ENCODE assay signal across 17 cellular contexts in genomic region chr5:153900703-153901395, GRCh38.
DNase-seq lines count a peak whose midpoint lies in the region; ATAC-seq and TF ChIP-seq lines count a peak whose summit lies in the region.
"Had no signal": no experiment of that assay in that cellular context is flagged by ENCODE, and none has a peak within 500 bp of the region (broad histone marks: within the 10 kb centered on the region; RNA-seq: fewer than 3 reads in every experiment).

No MANE protein-coding gene starts in this region.

- H3K9me3 Mint-ChIP-seq in activated T-cell treated with anti-CD3 and anti-CD28 coated beads, Interleukin-2, amount 50 U/mL, for 72 hours: no peaks in the 10 kb centered on the region

- H3K14ac ChIP-seq in IMR-90 (replicated peaks; ENCODE audit: low read depth, low read length): no peak overlapping the region; the same call in 1 of the 2 replicates

- peak overlapping the region; percentile 92 for H2BK120ac ChIP-seq in IMR-90 (ENCODE audit: low read depth, low read length)

- no peaks in the 10 kb centered on the region for H3K79me1 ChIP-seq in IMR-90 (ENCODE audit: low read depth in 1 of 2, low read length in 2 of 2)

- H3K9me3 ChIP-seq in IMR-90 (ENCODE audit: control insufficient read depth, insufficient read depth, low read length) (no peaks in the 10 kb centered on the region), left lung (no peaks in the 10 kb centered on the region)
- H3K9me3 ChIP-seq: testis had no signal

- no peak overlapping the region; the same call in 1 of the 2 replicates for H2BK20ac ChIP-seq in IMR-90 (ENCODE audit: low read depth, low read length)

- CTCF ChIA-PET in IMR-90 (lab: Yijun Ruan, JAX): no interaction called here

- H3K18ac ChIP-seq in IMR-90 (ENCODE audit: low read depth, low read length): peak overlapping the region; percentile 100; the same call in 1 of the 2 replicates

- peak overlapping the region; percentile 79 for H3K4ac ChIP-seq in IMR-90 (ENCODE audit: low read depth, low read length)

- no peaks in the 10 kb centered on the region for H3K36me3 ChIP-seq in IMR-90 (ENCODE audit: control insufficient read depth, insufficient read depth, low read length)
- H3K36me3 ChIP-seq in left lung: no peaks in the 10 kb centered on the region

- peaks cover 6% of the 10 kb centered on the region for H3K9me1 ChIP-seq in IMR-90 (ENCODE audit: insufficient read depth, low read length)

- H3K36me3 Mint-ChIP-seq in activated T-cell treated with anti-CD3 and anti-CD28 coated beads, Interleukin-2, amount 50 U/mL, for 72 hours (ENCODE audit: insufficient read depth in 2 of 2): no peaks in the 10 kb centered on the region

- H3K9ac ChIP-seq in IMR-90 (ENCODE audit: low read depth, low read length): peak overlapping the region; percentile 61; the same call in 1 of the 2 replicates

- H3K4me3 Mint-ChIP-seq in activated T-cell treated with anti-CD3 and anti-CD28 coated beads, Interleukin-2, amount 50 U/mL, for 72 hours: no peak overlapping the region
- H3K4me3 Mint-ChIP-seq: activated CD8-positive, alpha-beta T cell treated with anti-CD3 and anti-CD28 coated beads, Interleukin-2, amount 10 ng/mL, durations not matched to agents 7 days and 5 days had no signal

- peak overlapping the region; percentile 80 to 94; a peak in 2 of 4 replicates for H4K8ac ChIP-seq in IMR-90 (ENCODE audit: low read depth in 2 of 2, low read length in 2 of 2)

- no peaks in the 10 kb centered on the region for H4K20me1 ChIP-seq in IMR-90 (ENCODE audit: insufficient read depth, low read length)

- no peak for TF ChIP-seq RAD21 in IMR-90 (IDR thresholded peaks at IDR 0.05; ENCODE audit: low read length)

- no peak overlapping the region for H2AFZ ChIP-seq in IMR-90 (replicated peaks; ENCODE audit: low read length, poor library complexity)

- H2AK9ac ChIP-seq in IMR-90 (replicated peaks; ENCODE audit: low read depth, low read length, poor library complexity): no peak overlapping the region

- no peak overlapping the region for H3K23ac ChIP-seq in IMR-90 (ENCODE audit: low read depth, low read length)

- intact Hi-C loops in IMR-90 (cut with micrococcal nuclease): loop anchor here (2.0 kb wide), 2 partner anchors 16 to 404 kb away; no protein-coding TSS in a partner anchor
- intact Hi-C loops in left lung (cut with DNase I): no loop called here

- peak overlapping the region; percentile 63; the same call in 1 of the 3 replicates for H2BK15ac ChIP-seq in IMR-90 (ENCODE audit: low read depth, low read length)

- peak overlapping the region; percentile 83; the same call in 1 of the 2 replicates for H4K91ac ChIP-seq in IMR-90 (ENCODE audit: insufficient read depth, low read depth, low read length)

- WGBS in IMR-90 (ENCODE audit: extremely low coverage in 2 of 2, insufficient read length in 1 of 2), 2 experiments: no CpG with 5 or more reads among the region's 3 CpGs

- H4K5ac ChIP-seq in IMR-90 (ENCODE audit: low read depth, low read length): peak overlapping the region; percentile 100; the same call in 1 of the 2 replicates

- no peak for TF ChIP-seq POLR2A in IMR-90 (IDR thresholded peaks at IDR 0.05; ENCODE audit: low read depth, low read length)

- H3K4me1 ChIP-seq in IMR-90 (ENCODE audit: control insufficient read depth, insufficient read depth, low read length) (peaks cover 8% of the 10 kb centered on the region), left lung (no peaks in the 10 kb centered on the region)
- H3K4me1 ChIP-seq: testis had no signal

- peaks cover 7% of the 10 kb centered on the region for H3K27me3 Mint-ChIP-seq in activated T-cell treated with anti-CD3 and anti-CD28 coated beads, Interleukin-2, amount 50 U/mL, for 72 hours (ENCODE audit: low read depth)

- H3K27ac Mint-ChIP-seq in activated T-cell treated with anti-CD3 and anti-CD28 coated beads, Interleukin-2, amount 50 U/mL, for 72 hours: no peak overlapping the region
- H3K27ac Mint-ChIP-seq: activated CD8-positive, alpha-beta T cell treated with anti-CD3 and anti-CD28 coated beads, Interleukin-2, amount 10 ng/mL, durations not matched to agents 7 days and 5 days had no signal

- H3K4me3 ChIP-seq in IMR-90 (ENCODE audit: insufficient read depth, low read depth, low read length): no peak overlapping the region
- H3K4me3 ChIP-seq in cardiac fibroblast (replicated peaks in 1 of 2; ENCODE audit: low read depth in 2 of 2, low read length in 2 of 2): no peak overlapping the region
- no peak overlapping the region for H3K4me3 ChIP-seq in left lung
- H3K4me3 ChIP-seq: K562, testis had no signal

- H3K56ac ChIP-seq in IMR-90 (ENCODE audit: extremely low read depth, insufficient read depth, low read length): no peak overlapping the region

- H3K27ac ChIP-seq in IMR-90 (ENCODE audit: insufficient read depth, low read length): peak overlapping the region; percentile 100
- no peak overlapping the region for H3K27ac ChIP-seq in left lung

- dilution Hi-C loops in IMR-90 (cut with HindIII; ENCODE audit: low sequenced_read_pairs, unreplicated experiment): no loop called here

- H3K4me2 ChIP-seq in IMR-90 (ENCODE audit: low read depth, low read length): 0 out of 2 replicates have a peak overlapping the region, but pooled peaks have one; percentile 27

- DNase-seq in A172 (ENCODE audit: low spot score) (peak; percentile 82), IMR-90 (peak; percentile 75), cardiac fibroblast (ENCODE audit: low read depth in 2 of 2) (peak; percentile 26 to 83), left lung (no peak), NCI-H524 (lab: John Stamatoyannopoulos, UW) (no peak)
- no peak for DNase-seq in activated T-cell treated with anti-CD3 and anti-CD28 coated beads, Interleukin-2, amount 50 U/mL, for 72 hours
- no peak for DNase-seq in stimulated activated CD4-positive, alpha-beta T cell treated with anti-CD3 and anti-CD28 coated beads, Interleukin-2, amount 100 ng/mL, for 48 hours
- DNase-seq: activated CD8-positive, alpha-beta T cell treated with anti-CD3 and anti-CD28 coated beads, Interleukin-2, amount 10 ng/mL, durations not matched to agents 7 days and 5 days; activated naive CD4-positive, alpha-beta T cell treated with anti-CD3 and anti-CD28 coated beads, Interleukin-2, amount 50 U/mL, for 16 hours; AML-193; DND-41; effector CD8-positive, alpha-beta T cell; NCI-H1930; retina; testis had no signal

- TF ChIP-seq CTCF in IMR-90 (conservative IDR thresholded peaks at IDR 0.05; ENCODE audit: low read depth, low read length): no peak
- TF ChIP-seq CTCF in cardiac fibroblast (IDR thresholded peaks at IDR 0.05; ENCODE audit: low read depth, low read length): no peak
- no peak for TF ChIP-seq CTCF in left lung (IDR thresholded peaks at IDR 0.05)

- peak overlapping the region; percentile 93 for H2BK5ac ChIP-seq in IMR-90 (ENCODE audit: low read depth, low read length, poor library complexity, severe bottlenecking)

- in situ Hi-C loops in IMR-90 (cut with MboI; ENCODE audit: low sequenced_read_pairs): no loop called here

- no peaks in the 10 kb centered on the region for H3K4me1 Mint-ChIP-seq in activated T-cell treated with anti-CD3 and anti-CD28 coated beads, Interleukin-2, amount 50 U/mL, for 72 hours (ENCODE audit: low read depth)

- ATAC-seq in IMR-90 (ENCODE audit: low read depth) (peak; percentile 65), left lung (peak; percentile 65), HG03432 (IDR thresholded peaks at IDR 0.05; ENCODE audit: unreplicated experiment) (no peak)
- no peak for ATAC-seq in activated T-cell treated with anti-CD3 and anti-CD28 coated beads, Interleukin-2, amount 50 U/mL, for 72 hours (replicated peaks in 1 of 2)
- ATAC-seq: activated CD8-positive, alpha-beta T cell treated with anti-CD3 and anti-CD28 coated beads, Interleukin-2, amount 10 ng/mL, durations not matched to agents 7 days and 5 days; K562 had no signal

- POLR2A ChIA-PET in IMR-90 (lab: Charles Lee; ENCODE audit: unreplicated experiment): no interaction called here

- no TSS peak for BruUV-seq in IMR-90 (replicated peaks; lab: Mats Ljungman, UMichigan)

- H3K27me3 ChIP-seq in IMR-90 (ENCODE audit: control insufficient read depth, insufficient read depth, low read length) (no peaks in the 10 kb centered on the region), left lung (no peaks in the 10 kb centered on the region)
- H3K27me3 ChIP-seq: testis had no signal

- no peak overlapping the region for H2AK5ac ChIP-seq in IMR-90 (ENCODE audit: low read depth, low read length)

TF ChIP-seq in IMR-90, 13 proteins besides CTCF, POLR2A, EP300 and RAD21:
- no peak for TF ChIP-seq RCOR1 (IDR thresholded peaks at IDR 0.05; ENCODE audit: insufficient replicate concordance, low read length)
- TF ChIP-seq MAZ (IDR thresholded peaks at IDR 0.05; ENCODE audit: borderline replicate concordance, low read depth, low read length): peak; percentile 61; the same call in 1 of the 2 replicates

Comparison
In these comparisons a context has a peak if more than half of its experiments do, and no peak if none do; other contexts are left out.
1. DNase-seq: peak in A172 (single experiment), IMR-90 (single experiment) and cardiac fibroblast (2 of 2); none in left lung (0 of 2), activated T-cell treated with anti-CD3 and anti-CD28 coated beads, Interleukin-2, amount 50 U/mL, for 72 hours (0 of 2), NCI-H524 (0 of 2) and stimulated activated CD4-positive, alpha-beta T cell treated with anti-CD3 and anti-CD28 coated beads, Interleukin-2, amount 100 ng/mL, for 48 hours (0 of 2).
2. ATAC-seq: peak in IMR-90 (single experiment) and left lung (single experiment); none in activated T-cell treated with anti-CD3 and anti-CD28 coated beads, Interleukin-2, amount 50 U/mL, for 72 hours (0 of 2) and HG03432 (single experiment).